In the genomic region with DNA sequence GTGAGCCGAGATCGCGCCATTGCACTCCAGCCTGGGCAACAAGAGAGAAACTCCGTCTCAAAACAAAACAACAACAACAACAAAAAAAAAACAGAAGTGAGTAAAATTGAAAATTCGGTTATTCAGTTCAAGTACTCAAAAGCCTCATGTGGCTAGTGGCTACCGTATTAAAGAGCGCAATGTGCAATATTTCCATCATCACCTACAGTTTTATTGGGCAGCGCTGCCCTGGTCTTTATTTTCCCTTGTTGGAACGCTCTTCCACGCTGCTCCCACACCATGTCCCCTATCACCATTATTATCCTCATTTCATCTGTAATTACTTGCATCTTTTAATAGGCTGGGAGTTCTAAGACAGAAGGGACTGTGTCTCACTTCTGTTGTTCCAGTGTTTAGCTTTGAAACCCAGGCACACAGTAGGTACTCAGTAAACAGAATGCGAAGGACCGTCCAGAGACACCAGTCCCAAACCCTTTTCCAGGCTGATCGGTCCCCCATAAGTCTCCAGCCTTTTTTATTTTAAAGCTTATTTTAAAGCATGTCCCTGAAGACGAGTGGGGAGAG, we compare ENCODE assay signal across 8 cellular contexts. TPM values are rescaled to one million over a fixed set of nuclear protein-coding genes. Genes with fewer than 3 reads are reported as not detected.
DNase-seq lines count a peak whose midpoint lies in the region; ATAC-seq, FAIRE-seq and TF ChIP-seq lines count a peak whose summit lies in the region.

No MANE protein-coding gene starts in this region.

- H3K4me1 Mint-ChIP-seq in brain = peaks cover 51% of the 10 kb centered on the region

- H3K4me3 ChIP-seq in A549 (peak overlapping the region; percentile 78), HFF-Myc (replicated peaks; ENCODE audit: low read depth, low read length) (peak overlapping the region; percentile 86), mesendoderm (ENCODE audit: low read length) (peak overlapping the region; percentile 29)

- H2AK5ac ChIP-seq in mesendoderm (ENCODE audit: low read length) = no peak overlapping the region

- H4K8ac ChIP-seq in mesendoderm (ENCODE audit: low read depth, low read length) = no peak overlapping the region

- no peaks in the 10 kb centered on the region for H3K36me3 ChIP-seq in mesendoderm (ENCODE audit: control insufficient read depth, insufficient read depth, low read length)

- H2BK15ac ChIP-seq in mesendoderm (replicated peaks; ENCODE audit: low read depth) = no peak overlapping the region

- H3K9me3 Mint-ChIP-seq in brain = no peaks in the 10 kb centered on the region

- ATAC-seq in A549 = no peak; a peak in 1 of 6 replicates

- no peak overlapping the region for H2BK5ac ChIP-seq in mesendoderm (ENCODE audit: low read length)

- CTCF ChIA-PET in A549 (lab: Yijun Ruan, JAX) = interaction anchor here (0.8 to 1.2 kb wide), 5 partner anchors 66 to 211 kb away, joined by 3 to 4 read pairs (median 3); no protein-coding TSS in a partner anchor

- H3K23ac ChIP-seq in mesendoderm (ENCODE audit: low read length) = no peak overlapping the region

- no peak for FAIRE-seq in A549 (lab: Jason Lieb, UNC)

- TF ChIP-seq POLR2A in A549 (IDR thresholded peaks at IDR 0.05; ENCODE audit: low read length) = no peak

- peak overlapping the region; percentile 14 for H3K18ac ChIP-seq in mesendoderm (ENCODE audit: low read length)

- no peaks in the 10 kb centered on the region for H3K27me3 Mint-ChIP-seq in brain

- DNase-seq in A549 (ENCODE audit: low read depth in 1 of 2, low spot score in 1 of 2) = no peak
- no peak for DNase-seq in HFF-Myc (ENCODE audit: extremely low read depth, low read depth)
- DNase-seq in mesendoderm = no peak
- no peak for DNase-seq in NCI-H1092 (lab: John Stamatoyannopoulos, UW)
- DNase-seq in middle frontal gyrus (ENCODE audit: extremely low spot score, low spot score) = no peak
- DNase-seq in T-helper 9 cell = no peak
- no peak for DNase-seq in stimulated activated CD8-positive, alpha-beta memory T cell treated with anti-CD3 and anti-CD28 coated beads, Interleukin-4, amount 100 ng/mL, for 48 hours

- peak overlapping the region; percentile 93 for H3K56ac ChIP-seq in mesendoderm (ENCODE audit: low read length)

- no peaks in the 10 kb centered on the region for H3K9me3 ChIP-seq in A549

- no peak for TF ChIP-seq RAD21 in A549 (conservative IDR thresholded peaks at IDR 0.05 in 1 of 2, IDR thresholded peaks at IDR 0.05 in 1 of 2)

- peaks cover 8% of the 10 kb centered on the region for H3K79me1 ChIP-seq in mesendoderm (ENCODE audit: low read length)

- H3K27ac ChIP-seq in A549 (peak overlapping the region; percentile 85 to 91), mesendoderm (ENCODE audit: low read depth, low read length) (no peak overlapping the region)

- no peak for TF ChIP-seq EP300 in A549 (IDR thresholded peaks at IDR 0.05)

- peaks cover 12% of the 10 kb centered on the region for H3K36me3 Mint-ChIP-seq in brain

- peak overlapping the region; percentile 95 for H3K4me2 ChIP-seq in A549
- peak overlapping the region; percentile 50 for H3K4me2 ChIP-seq in mesendoderm (ENCODE audit: low read length)

- H3K4ac ChIP-seq in mesendoderm (ENCODE audit: low read depth, low read length) = no peak overlapping the region

- H3K27me3 ChIP-seq in mesendoderm (ENCODE audit: insufficient read depth, low read length, poor library complexity) = no peaks in the 10 kb centered on the region

- 61% methylated on average over 14 of the region's 14 CpGs for WGBS in A549 (ENCODE audit: missing lambda C conversion rate)
- no CpG with 5 or more reads among the region's 14 CpGs for WGBS in mesendoderm (ENCODE audit: extremely low coverage, insufficient coverage, low lambda C conversion rate)

- peak overlapping the region; percentile 10 for H4K5ac ChIP-seq in mesendoderm (ENCODE audit: low read length)

- peak overlapping the region; percentile 77 for H3K9ac ChIP-seq in mesendoderm (ENCODE audit: low read length)

- peak overlapping the region; percentile 79 to 89 (median 83) for H3K4me3 Mint-ChIP-seq in brain

- POLR2A ChIA-PET in A549 (lab: Yijun Ruan, JAX) = interaction anchor here (0.9 to 2.1 kb wide), 8 partner anchors 11 to 345 kb away, joined by 3 to 23 read pairs (median 4); a partner anchor contains a TSS

- TF ChIP-seq CTCF in A549 (IDR thresholded peaks at IDR 0.05) (no peak), HFF-Myc (IDR thresholded peaks at IDR 0.05; ENCODE audit: low read depth, low read length, missing control alignments) (no peak), brain (conservative IDR thresholded peaks at IDR 0.05) (no peak)

- H2BK120ac ChIP-seq in mesendoderm (ENCODE audit: low read depth, low read length) = no peak overlapping the region

- peak overlapping the region; percentile 78 to 96 (median 94) for H3K27ac Mint-ChIP-seq in brain

- H3K4me1 ChIP-seq in A549 = peaks cover 38% of the 10 kb centered on the region
- H3K4me1 ChIP-seq in mesendoderm (ENCODE audit: control insufficient read depth, low read depth, low read length) = peaks cover 9% of the 10 kb centered on the region

- H3K79me2 ChIP-seq in mesendoderm (ENCODE audit: control insufficient read depth, insufficient read depth, low read length) = peaks cover 37% of the 10 kb centered on the region

TF ChIP-seq in A549, 52 proteins besides CTCF, POLR2A, EP300 and RAD21:
- TF ChIP-seq HOXB5 (CRISPR knock-in tag; IDR thresholded peaks at IDR 0.05) (no peak), CBX8 (IDR thresholded peaks at IDR 0.05) (no peak), ZSCAN20 (CRISPR knock-in tag; IDR thresholded peaks at IDR 0.05) (no peak), ZNF302 (CRISPR knock-in tag; IDR thresholded peaks at IDR 0.05) (no peak), CHD4 (IDR thresholded peaks at IDR 0.05; ENCODE audit: borderline replicate concordance) (no peak), RFX5 (IDR thresholded peaks at IDR 0.05) (no peak), FOSL2 (IDR thresholded peaks at IDR 0.05) (no peak), FOSL2 (CRISPR knock-in tag; IDR thresholded peaks at IDR 0.05) (no peak), KDM5A (IDR thresholded peaks at IDR 0.05) (no peak)
- TF ChIP-seq, protein P1, sequence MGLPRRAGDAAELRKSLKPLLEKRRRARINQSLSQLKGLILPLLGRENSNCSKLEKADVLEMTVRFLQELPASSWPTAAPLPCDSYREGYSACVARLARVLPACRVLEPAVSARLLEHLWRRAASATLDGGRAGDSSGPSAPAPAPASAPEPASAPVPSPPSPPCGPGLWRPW (IDR thresholded peaks at IDR 0.05) = no peak
- TF ChIP-seq, protein P2, sequence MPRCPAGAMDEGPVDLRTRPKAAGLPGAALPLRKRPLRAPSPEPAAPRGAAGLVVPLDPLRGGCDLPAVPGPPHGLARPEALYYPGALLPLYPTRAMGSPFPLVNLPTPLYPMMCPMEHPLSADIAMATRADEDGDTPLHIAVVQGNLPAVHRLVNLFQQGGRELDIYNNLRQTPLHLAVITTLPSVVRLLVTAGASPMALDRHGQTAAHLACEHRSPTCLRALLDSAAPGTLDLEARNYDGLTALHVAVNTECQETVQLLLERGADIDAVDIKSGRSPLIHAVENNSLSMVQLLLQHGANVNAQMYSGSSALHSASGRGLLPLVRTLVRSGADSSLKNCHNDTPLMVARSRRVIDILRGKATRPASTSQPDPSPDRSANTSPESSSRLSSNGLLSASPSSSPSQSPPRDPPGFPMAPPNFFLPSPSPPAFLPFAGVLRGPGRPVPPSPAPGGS (IDR thresholded peaks at IDR 0.05) = no peak

RNA-seq across cellular contexts. Expression of a gene that starts 0.4 kb away (rescaled TPM):
- 186 and 212 TPM in 2 replicates for polyA plus RNA-seq in A549 (2011; rRNA removed)
- polyA plus RNA-seq in A549 (2012; cell fraction: cytosol; rRNA removed) = 74.2 and 83.5 TPM in 2 replicates
- polyA plus RNA-seq in A549 (2012; cell fraction: nucleus; rRNA removed) = 41.8 and 49.0 TPM in 2 replicates
- 140 to 151 TPM (median 149 TPM) in 3 replicates for polyA plus RNA-seq in A549 (2017; fragmentation: RNase III; extraction: RNeasy Plus Mini Kit Qiagen cat#74134 plus additional on column Dnase treatment)
- polyA minus RNA-seq in A549 (2011; rRNA and poly(A)+ RNA removed) = 92.4 and 94.1 TPM in 2 replicates
- polyA plus RNA-seq in brain (ENCODE audit: insufficient read depth, low read depth, low replicate concordance) = 97.9 TPM
- 99.0 TPM for polyA plus RNA-seq in mesendoderm (2013, experiment 1 of 2)
- polyA plus RNA-seq in mesendoderm (2013, experiment 2 of 2) = 96.5 TPM

RNA-seq across cellular contexts. Expression of a gene that starts 12.3 kb away (rescaled TPM):
- 41.8 and 43.3 TPM in 2 replicates for polyA plus RNA-seq in A549 (2011; rRNA removed)
- 12.6 and 13.1 TPM in 2 replicates for polyA plus RNA-seq in A549 (2012; cell fraction: cytosol; rRNA removed)
- polyA plus RNA-seq in A549 (2012; cell fraction: nucleus; rRNA removed) = 7.5 and 8.9 TPM in 2 replicates
- polyA plus RNA-seq in A549 (2017; fragmentation: RNase III; extraction: RNeasy Plus Mini Kit Qiagen cat#74134 plus additional on column Dnase treatment) = 24.4 to 26.6 TPM (median 25.6 TPM) in 3 replicates
- 28.4 and 28.6 TPM in 2 replicates for polyA minus RNA-seq in A549 (2011; rRNA and poly(A)+ RNA removed)
- 6.1 TPM for polyA plus RNA-seq in brain (ENCODE audit: insufficient read depth, low read depth, low replicate concordance)
- 14.8 TPM for polyA plus RNA-seq in mesendoderm (2013, experiment 1 of 2)
- 13.5 TPM for polyA plus RNA-seq in mesendoderm (2013, experiment 2 of 2)

Comparison
In these comparisons a context has a peak if more than half of its experiments do, and no peak if none do; other contexts are left out.
1. H3K4me3 ChIP-seq: peak in every context shown above with its lines; median percentile 86 in HFF-Myc; 78 in A549; 29 in mesendoderm.